In the genomic region with DNA sequence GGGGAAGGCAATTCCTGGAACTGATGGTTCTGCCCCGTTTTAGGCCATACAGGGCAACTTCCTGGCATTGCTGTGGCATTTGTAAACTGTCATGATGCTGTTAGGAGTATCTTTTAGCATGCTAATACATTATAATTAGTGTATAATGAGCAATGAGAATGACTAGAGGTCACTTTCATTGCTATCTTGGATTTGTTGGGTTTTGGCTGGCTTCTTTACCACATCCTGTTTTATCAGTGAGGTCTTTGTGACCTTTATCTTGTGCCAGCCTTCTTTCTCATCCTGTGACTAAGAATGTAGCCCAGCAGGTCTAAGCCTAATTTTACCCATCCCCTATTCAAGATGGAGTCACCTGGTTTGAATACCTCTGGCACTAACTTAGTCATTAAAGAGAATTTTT, we compare ENCODE assay signal across 10 cellular contexts. TPM values are rescaled to one million over a fixed set of nuclear protein-coding genes. Genes with fewer than 3 reads are reported as not detected.
A peak's percentile ranks its signal among the peaks of the same experiment; 100 is the strongest.
DNase-seq lines count a peak whose midpoint lies in the region; ATAC-seq, FAIRE-seq and TF ChIP-seq lines count a peak whose summit lies in the region.
"Had no signal": no experiment of that assay in that cellular context is flagged by ENCODE, and none has a peak within 500 bp of the region (broad histone marks: within the 10 kb centered on the region; RNA-seq: fewer than 3 reads in every experiment).

No MANE protein-coding gene starts in this region.

- no peaks in the 10 kb centered on the region for H3K36me3 ChIP-seq in IMR-90 (ENCODE audit: control insufficient read depth, insufficient read depth, low read length)
- H3K36me3 ChIP-seq: tibial artery had no signal

- WGBS in IMR-90 (ENCODE audit: extremely low coverage in 2 of 2, insufficient read length in 1 of 2), 2 experiments, result 0% methylated on average over 1 of the region's 1 CpG; no CpG with 5 or more reads in 1 of the 2 experiments

- no peak overlapping the region for H2BK20ac ChIP-seq in IMR-90 (ENCODE audit: low read depth, low read length)

- H3K14ac ChIP-seq in IMR-90 (replicated peaks; ENCODE audit: low read depth, low read length), result no peak overlapping the region

- H4K91ac ChIP-seq in IMR-90 (ENCODE audit: insufficient read depth, low read depth, low read length), result no peak overlapping the region

- H3K79me1 ChIP-seq in IMR-90 (ENCODE audit: low read depth in 1 of 2, low read length in 2 of 2), result no peaks in the 10 kb centered on the region

- peaks cover 54% of the 10 kb centered on the region for H3K36me3 Mint-ChIP-seq in activated naive CD4-positive, alpha-beta T cell treated with anti-CD3 and anti-CD28 coated beads, Interleukin-2, amount 10 ng/mL, durations not matched to agents 7 days and 5 days

- H3K9me3 ChIP-seq in IMR-90 (ENCODE audit: control insufficient read depth, insufficient read depth, low read length), result no peaks in the 10 kb centered on the region

- FAIRE-seq in urothelium cell line (lab: Jason Lieb, UNC), result no peak

- no peak overlapping the region for H3K18ac ChIP-seq in IMR-90 (ENCODE audit: low read depth, low read length)

- no peak for TF ChIP-seq POLR2A in IMR-90 (IDR thresholded peaks at IDR 0.05; ENCODE audit: low read depth, low read length)

- CTCF ChIA-PET in IMR-90 (lab: Yijun Ruan, JAX), result no interaction called here
- CTCF ChIA-PET in activated naive CD4-positive, alpha-beta T cell treated with anti-CD3 and anti-CD28 coated beads, Interleukin-2, amount 10 ng/mL, durations not matched to agents 7 days and 5 days (lab: Charles Lee), result no interaction called here

- H3K27ac Mint-ChIP-seq in activated naive CD4-positive, alpha-beta T cell treated with anti-CD3 and anti-CD28 coated beads, Interleukin-2, amount 10 ng/mL, durations not matched to agents 7 days and 5 days, result peak overlapping the region; percentile 75

- no peak overlapping the region for H4K5ac ChIP-seq in IMR-90 (ENCODE audit: low read depth, low read length)

- no peak overlapping the region for H3K4ac ChIP-seq in IMR-90 (ENCODE audit: low read depth, low read length)

- no peaks in the 10 kb centered on the region for H4K20me1 ChIP-seq in IMR-90 (ENCODE audit: insufficient read depth, low read length)

- dilution Hi-C loops in IMR-90 (cut with HindIII; ENCODE audit: low sequenced_read_pairs, unreplicated experiment), result no loop called here

- in situ Hi-C loops in IMR-90 (cut with MboI; ENCODE audit: low sequenced_read_pairs), result no loop called here

- H3K9ac ChIP-seq in IMR-90 (ENCODE audit: low read depth, low read length), result no peak overlapping the region

- TF ChIP-seq CTCF in IMR-90 (conservative IDR thresholded peaks at IDR 0.05; ENCODE audit: low read depth, low read length), result no peak

- ATAC-seq in GM18861 (IDR thresholded peaks at IDR 0.05; ENCODE audit: unreplicated experiment) (peak; percentile 37), IMR-90 (ENCODE audit: low read depth) (no peak), left lobe of liver (no peak), HG03039 (IDR thresholded peaks at IDR 0.05; ENCODE audit: unreplicated experiment) (no peak)

- no peak overlapping the region for H3K56ac ChIP-seq in IMR-90 (ENCODE audit: extremely low read depth, insufficient read depth, low read length)

- no peaks in the 10 kb centered on the region for H3K9me1 ChIP-seq in IMR-90 (ENCODE audit: insufficient read depth, low read length)

- TF ChIP-seq RAD21 in IMR-90 (IDR thresholded peaks at IDR 0.05; ENCODE audit: low read length), result no peak

- H2BK15ac ChIP-seq in IMR-90 (ENCODE audit: low read depth, low read length), result no peak overlapping the region

- POLR2A ChIA-PET in IMR-90 (lab: Charles Lee; ENCODE audit: unreplicated experiment), result no interaction called here

- H2AK5ac ChIP-seq in IMR-90 (ENCODE audit: low read depth, low read length), result no peak overlapping the region

- H3K4me1 ChIP-seq in IMR-90 (ENCODE audit: control insufficient read depth, insufficient read depth, low read length), result no peaks in the 10 kb centered on the region; the same call in 1 of the 2 replicates
- H3K4me1 ChIP-seq: tibial artery had no signal

- H3K23ac ChIP-seq in IMR-90 (ENCODE audit: low read depth, low read length), result no peak overlapping the region

- H4K8ac ChIP-seq in IMR-90 (ENCODE audit: low read depth in 2 of 2, low read length in 2 of 2), result no peak overlapping the region

- no peaks in the 10 kb centered on the region for H3K27me3 Mint-ChIP-seq in activated naive CD4-positive, alpha-beta T cell treated with anti-CD3 and anti-CD28 coated beads, Interleukin-2, amount 10 ng/mL, durations not matched to agents 7 days and 5 days

- DNase-seq in IMR-90, result peak; percentile 20
- no peak for DNase-seq in activated naive CD4-positive, alpha-beta T cell treated with anti-CD3 and anti-CD28 coated beads, Interleukin-2, amount 10 ng/mL, durations not matched to agents 7 days and 5 days
- DNase-seq in kidney glomerular epithelial cell (lab: John Stamatoyannopoulos, UW), result peak; percentile 5
- no peak for DNase-seq in urothelium cell line (ENCODE audit: low spot score)
- DNase-seq in left lobe of liver (ENCODE audit: low spot score), result no peak
- no peak for DNase-seq in AG08395 (ENCODE audit: low spot score)
- DNase-seq: NCI-H446 treated with DMSO at 0.1 percent for 48 hours, tibial artery had no signal

- H3K4me1 Mint-ChIP-seq in activated naive CD4-positive, alpha-beta T cell treated with anti-CD3 and anti-CD28 coated beads, Interleukin-2, amount 10 ng/mL, durations not matched to agents 7 days and 5 days, result peaks cover 58% of the 10 kb centered on the region

- H2BK5ac ChIP-seq in IMR-90 (ENCODE audit: low read depth, low read length, poor library complexity, severe bottlenecking), result no peak overlapping the region

- H3K27ac ChIP-seq in IMR-90 (ENCODE audit: insufficient read depth, low read length), result no peak overlapping the region
- H3K27ac ChIP-seq: tibial artery had no signal

- peaks cover 36% of the 10 kb centered on the region for H3K9me3 Mint-ChIP-seq in activated naive CD4-positive, alpha-beta T cell treated with anti-CD3 and anti-CD28 coated beads, Interleukin-2, amount 10 ng/mL, durations not matched to agents 7 days and 5 days

- no peak overlapping the region for H2AFZ ChIP-seq in IMR-90 (replicated peaks; ENCODE audit: low read length, poor library complexity)

- no TSS peak for BruUV-seq in IMR-90 (replicated peaks; lab: Mats Ljungman, UMichigan)

- no peak overlapping the region for H3K4me3 ChIP-seq in IMR-90 (ENCODE audit: insufficient read depth, low read depth, low read length)
- H3K4me3 ChIP-seq: tibial artery had no signal

- no peak overlapping the region for H2AK9ac ChIP-seq in IMR-90 (replicated peaks; ENCODE audit: low read depth, low read length, poor library complexity)

- intact Hi-C loops in IMR-90 (cut with micrococcal nuclease), result no loop called here

- no peak overlapping the region for H2BK120ac ChIP-seq in IMR-90 (ENCODE audit: low read depth, low read length)

- no peaks in the 10 kb centered on the region for H3K27me3 ChIP-seq in IMR-90 (ENCODE audit: control insufficient read depth, insufficient read depth, low read length)
- H3K27me3 ChIP-seq: tibial artery had no signal

- H3K4me2 ChIP-seq in IMR-90 (ENCODE audit: low read depth, low read length), result no peak overlapping the region

- no peak overlapping the region for H3K4me3 Mint-ChIP-seq in activated naive CD4-positive, alpha-beta T cell treated with anti-CD3 and anti-CD28 coated beads, Interleukin-2, amount 10 ng/mL, durations not matched to agents 7 days and 5 days

TF ChIP-seq in IMR-90, 13 proteins besides CTCF, POLR2A, EP300 and RAD21:
- TF ChIP-seq CEBPB (IDR thresholded peaks at IDR 0.05; ENCODE audit: low read depth, low read length) (no peak), MAFK (IDR thresholded peaks at IDR 0.05; ENCODE audit: low read depth, low read length) (no peak), FOS (IDR thresholded peaks at IDR 0.05; ENCODE audit: low read depth, low read length) (no peak), RCOR1 (IDR thresholded peaks at IDR 0.05; ENCODE audit: insufficient replicate concordance, low read length) (no peak), RFX5 (IDR thresholded peaks at IDR 0.05; ENCODE audit: low read depth, low read length) (no peak), ELK1 (IDR thresholded peaks at IDR 0.05; ENCODE audit: borderline replicate concordance, low read depth, low read length) (no peak), SMC3 (IDR thresholded peaks at IDR 0.05; ENCODE audit: low read depth, low read length) (no peak), NFE2L2 (IDR thresholded peaks at IDR 0.05; ENCODE audit: low read depth, low read length) (no peak), MXI1 (IDR thresholded peaks at IDR 0.05; ENCODE audit: borderline replicate concordance, low read depth, low read length) (no peak), BHLHE40 (IDR thresholded peaks at IDR 0.05; ENCODE audit: low read depth, low read length) (no peak), MAZ (IDR thresholded peaks at IDR 0.05; ENCODE audit: borderline replicate concordance, low read depth, low read length) (no peak), CHD1 (IDR thresholded peaks at IDR 0.05; ENCODE audit: low read depth, low read length) (no peak)
- TF ChIP-seq, protein P1, sequence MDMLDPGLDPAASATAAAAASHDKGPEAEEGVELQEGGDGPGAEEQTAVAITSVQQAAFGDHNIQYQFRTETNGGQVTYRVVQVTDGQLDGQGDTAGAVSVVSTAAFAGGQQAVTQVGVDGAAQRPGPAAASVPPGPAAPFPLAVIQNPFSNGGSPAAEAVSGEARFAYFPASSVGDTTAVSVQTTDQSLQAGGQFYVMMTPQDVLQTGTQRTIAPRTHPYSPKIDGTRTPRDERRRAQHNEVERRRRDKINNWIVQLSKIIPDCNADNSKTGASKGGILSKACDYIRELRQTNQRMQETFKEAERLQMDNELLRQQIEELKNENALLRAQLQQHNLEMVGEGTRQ (IDR thresholded peaks at IDR 0.05; ENCODE audit: low read depth, low read length), result no peak

RNA-seq across cellular contexts. Expression of gene TESPA1, which starts 51.2 kb away (rescaled TPM):
- total RNA-seq in IMR-90 (2012; rRNA removed) (not detected in 2 replicates), left lobe of liver (0.45 TPM)
- polyA plus RNA-seq in IMR-90 (2012; rRNA removed), result not detected in 2 replicates
- not detected in 2 replicates for polyA plus RNA-seq in IMR-90 (2012; cell fraction: cytosol; rRNA removed)
- polyA plus RNA-seq in IMR-90 (2012; cell fraction: nucleus; rRNA removed; ENCODE audit: low replicate concordance), result not detected in 2 replicates

Comparison
In these comparisons a context has a peak if more than half of its experiments do, and no peak if none do; other contexts are left out.
1. DNase-seq: peak in IMR-90 (single experiment) and kidney glomerular epithelial cell (single experiment); none in activated naive CD4-positive, alpha-beta T cell treated with anti-CD3 and anti-CD28 coated beads, Interleukin-2, amount 10 ng/mL, durations not matched to agents 7 days and 5 days (single experiment), urothelium cell line (single experiment), left lobe of liver (single experiment) and AG08395 (single experiment).